ENCODE assay signal across 15 cellular contexts in genomic region chr11:64347171-64347867, GRCh38. TPM values are rescaled to one million over a fixed set of nuclear protein-coding genes. Genes with fewer than 3 reads are reported as not detected.
DNase-seq lines count a peak whose midpoint lies in the region; ATAC-seq, FAIRE-seq and TF ChIP-seq lines count a peak whose summit lies in the region.
"Had no signal": no experiment of that assay in that cellular context is flagged by ENCODE, and none has a peak within 500 bp of the region (broad histone marks: within the 10 kb centered on the region; RNA-seq: fewer than 3 reads in every experiment).

No MANE protein-coding gene starts in this region.

- no peak for ATAC-seq in T-helper 17 cell

- no peak overlapping the region for H3K4me3 Mint-ChIP-seq in T-helper 17 cell
- H3K4me3 Mint-ChIP-seq: endodermal cell had no signal

- no peaks in the 10 kb centered on the region for H3K9me3 ChIP-seq in T-helper 17 cell (ENCODE audit: control insufficient read depth, low read length, poor library complexity, severe bottlenecking)
- H3K9me3 ChIP-seq: left ventricle myocardium inferior, prostate gland had no signal

- no peak for FAIRE-seq in H54 (lab: Jason Lieb, UNC)
- FAIRE-seq: frontal cortex had no signal

- H3K27me3 Mint-ChIP-seq in T-helper 17 cell: no peaks in the 10 kb centered on the region

- peaks cover 3% of the 10 kb centered on the region for H3K36me3 Mint-ChIP-seq in T-helper 17 cell (ENCODE audit: low read depth)

- H3K27ac Mint-ChIP-seq in T-helper 17 cell: peak overlapping the region; percentile 19
- H3K27ac Mint-ChIP-seq: endodermal cell had no signal

- TF ChIP-seq POLR2A in H54 (IDR thresholded peaks at IDR 0.05; ENCODE audit: low read depth, low read length): no peak

- peaks cover 16% of the 10 kb centered on the region for H3K4me1 Mint-ChIP-seq in T-helper 17 cell
- H3K4me1 Mint-ChIP-seq: endodermal cell had no signal

- peak; percentile 80 for DNase-seq in NK-92 treated with Interleukin-12 subunit alpha and Interleukin-12 subunit beta, amount 100 ng/mL, for 24 hours (lab: John Stamatoyannopoulos, UW)
- DNase-seq in NK-92 (lab: John Stamatoyannopoulos, UW; ENCODE audit: unreplicated experiment) (no peak), HPDE6-E6E7 (ENCODE audit: extremely low spot score) (peak; percentile 63), T-helper 17 cell (no peak), kidney tubule cell (ENCODE audit: low spot score) (peak; percentile 16), NCI-H2196 (lab: John Stamatoyannopoulos, UW; ENCODE audit: unreplicated experiment) (no peak), C1 segment of cervical spinal cord (lab: John Stamatoyannopoulos, UW) (no peak), H54 (ENCODE audit: insufficient read length, low spot score) (no peak)
- DNase-seq: endodermal cell, HCEC 1CT, left ventricle myocardium inferior, NCI-H748 treated with DMSO at 0.1 percent for 48 hours, RPMI8226 had no signal

RNA-seq across cellular contexts. Expression of gene CCDC88B, which starts 7.3 kb away (rescaled TPM):
- total RNA-seq in T-helper 17 cell: 100 to 1,000 TPM; 111 to 153 TPM

RNA-seq across cellular contexts. Expression of gene RPS6KA4, which starts 11.6 kb away (rescaled TPM):
- total RNA-seq in T-helper 17 cell: 10 to 100 TPM; 21.5 to 26.1 TPM

RNA-seq across cellular contexts. Expression of gene PRDX5, which starts 29.4 kb away (rescaled TPM):
- total RNA-seq in T-helper 17 cell: 10 to 100 TPM; 46.4 to 49.7 TPM

RNA-seq across cellular contexts. Expression of gene TRMT112, which starts 30.0 kb away (rescaled TPM):
- total RNA-seq in T-helper 17 cell: 100 to 1,000 TPM in 1 of 2 donors, 10 to 100 TPM in 1; 95.4 to 110 TPM

RNA-seq across cellular contexts. Expression of gene ESRRA, which starts 42.0 kb away (rescaled TPM):
- 10 to 100 TPM; 25.7 to 26.6 TPM for total RNA-seq in T-helper 17 cell

Comparison
In these comparisons a context has a peak if more than half of its experiments do, and no peak if none do; other contexts are left out.
1. DNase-seq: peak in NK-92 treated with Interleukin-12 subunit alpha and Interleukin-12 subunit beta, amount 100 ng/mL, for 24 hours (single experiment), HPDE6-E6E7 (single experiment) and kidney tubule cell (single experiment); none in NK-92 (single experiment), T-helper 17 cell (0 of 3), NCI-H2196 (single experiment), C1 segment of cervical spinal cord (0 of 14) and H54 (single experiment).